ENCODE assay signal across 23 cellular contexts in the genomic region with DNA sequence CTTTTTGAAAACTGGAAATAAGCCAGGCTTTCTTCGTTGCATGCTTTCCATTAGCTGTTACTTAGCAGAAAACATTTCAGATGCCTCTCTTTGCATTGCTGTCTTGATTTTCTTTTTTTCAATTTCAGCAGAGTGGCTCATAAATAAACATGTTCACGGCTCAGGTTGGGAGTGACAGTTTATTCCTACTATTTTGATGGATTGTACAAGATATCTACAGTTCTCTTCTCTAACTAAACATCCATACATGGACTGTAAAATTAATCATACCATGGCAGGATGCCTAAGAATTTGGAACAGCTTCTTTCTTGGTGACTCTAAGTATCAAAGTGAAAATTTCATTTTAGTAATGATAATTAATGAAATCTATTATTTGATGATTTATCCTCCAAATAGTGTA.
A peak's percentile ranks its signal among the peaks of the same experiment; 100 is the strongest.
DNase-seq lines count a peak whose midpoint lies in the region; ATAC-seq, FAIRE-seq and TF ChIP-seq lines count a peak whose summit lies in the region.
"Had no signal": no experiment of that assay in that cellular context is flagged by ENCODE, and none has a peak within 500 bp of the region (broad histone marks: within the 10 kb centered on the region; RNA-seq: fewer than 3 reads in every experiment).

No MANE protein-coding gene starts in this region.

- H3K9me2 ChIP-seq in neural cell (ENCODE audit: insufficient read depth, low read length): no peaks in the 10 kb centered on the region

- no peaks in the 10 kb centered on the region for H3K9me3 Mint-ChIP-seq in Caco-2 (ENCODE audit: unreplicated experiment)
- H3K9me3 Mint-ChIP-seq: CD4-positive, alpha-beta T cell had no signal

- H3K4me2 ChIP-seq in neural cell (ENCODE audit: low read length): peak overlapping the region; percentile 18

- no peak overlapping the region for H3K27ac Mint-ChIP-seq in Caco-2 (ENCODE audit: unreplicated experiment)
- H3K27ac Mint-ChIP-seq: CD14-positive monocyte; CD4-positive, alpha-beta T cell; CD8-positive, alpha-beta memory T cell; HFFc6 had no signal

- no peaks in the 10 kb centered on the region for H3K4me1 ChIP-seq in Caco-2
- H3K4me1 ChIP-seq: BE2C, HAP-1 had no signal

- intact Hi-C loops in Caco-2 (cut with micrococcal nuclease; ENCODE audit: unreplicated experiment): no loop called here

- no peak for TF ChIP-seq RAD21 in neural cell (conservative IDR thresholded peaks at IDR 0.05)

- H3K9ac ChIP-seq in neural cell (ENCODE audit: low read length): no peak overlapping the region
- H3K9ac ChIP-seq: BLaER1 treated with 17β-estradiol and CSF1 and Interleukin-3, amounts not matched to agents 10 nM and 100 nM had no signal

- BruUV-seq in Caco-2 (replicated peaks; lab: Mats Ljungman, UMichigan): no TSS peak

- TF ChIP-seq CTCF in neural cell (IDR thresholded peaks at IDR 0.05; ENCODE audit: poor library complexity, severe bottlenecking) (no peak), Caco-2 (IDR thresholded peaks at IDR 0.05; ENCODE audit: insufficient read depth in 1 of 2, low read depth in 1 of 2, low read length in 1 of 2, severe bottlenecking in 1 of 2, unreplicated experiment in 1 of 2) (no peak)

- H3K36me3 Mint-ChIP-seq in Caco-2 (ENCODE audit: insufficient read depth, unreplicated experiment): no peaks in the 10 kb centered on the region
- H3K36me3 Mint-ChIP-seq: CD14-positive monocyte; CD8-positive, alpha-beta memory T cell had no signal

- no peaks in the 10 kb centered on the region for H3K9me3 ChIP-seq in neural cell (ENCODE audit: low read length)
- H3K9me3 ChIP-seq in Caco-2: no peaks in the 10 kb centered on the region
- H3K9me3 ChIP-seq: BE2C; BLaER1 treated with 17β-estradiol and CSF1 and Interleukin-3, amounts not matched to agents 10 nM and 100 nM; HAP-1 had no signal

- peak; percentile 83 for TF ChIP-seq EP300 in neural cell (conservative IDR thresholded peaks at IDR 0.05; ENCODE audit: poor library complexity, severe bottlenecking)

- CTCF ChIA-PET in Caco-2 (lab: Charles Lee): no interaction called here

- no peaks in the 10 kb centered on the region for H3F3A ChIP-seq in neural cell (ENCODE audit: insufficient read depth, low read length, poor library complexity, severe bottlenecking)

- FAIRE-seq in RCC 7860 (lab: Jason Lieb, UNC): no peak
- FAIRE-seq: A204.1, GM12891, GM18507, H54 had no signal

- no peaks in the 10 kb centered on the region for H4K20me1 ChIP-seq in neural cell (ENCODE audit: insufficient read depth)
- H4K20me1 ChIP-seq: BLaER1 treated with 17β-estradiol and CSF1 and Interleukin-3, amounts not matched to agents 10 nM and 100 nM had no signal

- no peaks in the 10 kb centered on the region for H3K4me1 Mint-ChIP-seq in Caco-2 (ENCODE audit: low read depth, unreplicated experiment)
- H3K4me1 Mint-ChIP-seq: CD14-positive monocyte; CD8-positive, alpha-beta memory T cell had no signal

- H3K36me3 ChIP-seq in neural cell (ENCODE audit: insufficient read depth, low read length) (no peaks in the 10 kb centered on the region), Caco-2 (ENCODE audit: control insufficient read depth, insufficient read depth, low read length) (no peaks in the 10 kb centered on the region)
- H3K36me3 ChIP-seq: BE2C; BLaER1 treated with 17β-estradiol and CSF1 and Interleukin-3, amounts not matched to agents 10 nM and 100 nM; HAP-1 had no signal

- no peaks in the 10 kb centered on the region for H3K79me2 ChIP-seq in neural cell (replicated peaks; ENCODE audit: insufficient read depth, low read length)

- no peak overlapping the region for H3K4me3 Mint-ChIP-seq in Caco-2 (ENCODE audit: unreplicated experiment)
- H3K4me3 Mint-ChIP-seq: CD14-positive monocyte; CD4-positive, alpha-beta T cell; CD8-positive, alpha-beta memory T cell; HFFc6 had no signal

- ATAC-seq in HG02798 (IDR thresholded peaks at IDR 0.05; ENCODE audit: poor library complexity, unreplicated experiment): no peak

- POLR2A ChIA-PET in Caco-2 (lab: Charles Lee): no interaction called here

- H3K27ac ChIP-seq in neural cell (ENCODE audit: low read length): peak overlapping the region; percentile 46
- H3K27ac ChIP-seq: BLaER1 treated with 17β-estradiol and CSF1 and Interleukin-3, amounts not matched to agents 10 nM and 100 nM had no signal

- H3K27me3 ChIP-seq in neural cell (ENCODE audit: insufficient read depth, low read depth, low read length) (no peaks in the 10 kb centered on the region), Caco-2 (replicated peaks; ENCODE audit: control insufficient read depth, insufficient read depth, low read length) (no peaks in the 10 kb centered on the region)
- H3K27me3 ChIP-seq: BE2C; BLaER1 treated with 17β-estradiol and CSF1 and Interleukin-3, amounts not matched to agents 10 nM and 100 nM had no signal

- no peaks in the 10 kb centered on the region for H3K27me3 Mint-ChIP-seq in Caco-2 (ENCODE audit: insufficient read depth, unreplicated experiment)
- H3K27me3 Mint-ChIP-seq: CD4-positive, alpha-beta T cell; CD8-positive, alpha-beta memory T cell had no signal

- peak; percentile 22 for DNase-seq in LHCN-M2 (ENCODE audit: low read depth)
- peak; percentile 25 for DNase-seq in NCI-H69 (lab: John Stamatoyannopoulos, UW)
- DNase-seq in RPMI8226: peak; percentile 7
- DNase-seq in cerebellum (ENCODE audit: low spot score): no peak
- DNase-seq in RCC 7860 (ENCODE audit: low spot score): no peak
- no peak for DNase-seq in Caco-2
- DNase-seq: AML-193; BE2C; Calu3; CD4-positive, alpha-beta T cell; CD8-positive, alpha-beta memory T cell; GF-D8; GOT3; HFFc6 had no signal

- H2AFZ ChIP-seq in neural cell (ENCODE audit: low read depth, low read length): no peak overlapping the region

- no peak overlapping the region for H3K4me3 ChIP-seq in neural cell (ENCODE audit: low read length)
- no peak overlapping the region for H3K4me3 ChIP-seq in Caco-2 (ENCODE audit: low read depth, low read length)
- H3K4me3 ChIP-seq: BLaER1 treated with 17β-estradiol and CSF1 and Interleukin-3, amounts not matched to agents 10 nM and 100 nM; HAP-1 had no signal

TF ChIP-seq in neural cell, 6 proteins besides CTCF, POLR2A, EP300 and RAD21:
- no peak for TF ChIP-seq TAF1 (IDR thresholded peaks at IDR 0.05; ENCODE audit: low read depth)
- no peak for TF ChIP-seq MXI1 (conservative IDR thresholded peaks at IDR 0.05; ENCODE audit: poor library complexity, severe bottlenecking)
- TF ChIP-seq, protein P1, sequence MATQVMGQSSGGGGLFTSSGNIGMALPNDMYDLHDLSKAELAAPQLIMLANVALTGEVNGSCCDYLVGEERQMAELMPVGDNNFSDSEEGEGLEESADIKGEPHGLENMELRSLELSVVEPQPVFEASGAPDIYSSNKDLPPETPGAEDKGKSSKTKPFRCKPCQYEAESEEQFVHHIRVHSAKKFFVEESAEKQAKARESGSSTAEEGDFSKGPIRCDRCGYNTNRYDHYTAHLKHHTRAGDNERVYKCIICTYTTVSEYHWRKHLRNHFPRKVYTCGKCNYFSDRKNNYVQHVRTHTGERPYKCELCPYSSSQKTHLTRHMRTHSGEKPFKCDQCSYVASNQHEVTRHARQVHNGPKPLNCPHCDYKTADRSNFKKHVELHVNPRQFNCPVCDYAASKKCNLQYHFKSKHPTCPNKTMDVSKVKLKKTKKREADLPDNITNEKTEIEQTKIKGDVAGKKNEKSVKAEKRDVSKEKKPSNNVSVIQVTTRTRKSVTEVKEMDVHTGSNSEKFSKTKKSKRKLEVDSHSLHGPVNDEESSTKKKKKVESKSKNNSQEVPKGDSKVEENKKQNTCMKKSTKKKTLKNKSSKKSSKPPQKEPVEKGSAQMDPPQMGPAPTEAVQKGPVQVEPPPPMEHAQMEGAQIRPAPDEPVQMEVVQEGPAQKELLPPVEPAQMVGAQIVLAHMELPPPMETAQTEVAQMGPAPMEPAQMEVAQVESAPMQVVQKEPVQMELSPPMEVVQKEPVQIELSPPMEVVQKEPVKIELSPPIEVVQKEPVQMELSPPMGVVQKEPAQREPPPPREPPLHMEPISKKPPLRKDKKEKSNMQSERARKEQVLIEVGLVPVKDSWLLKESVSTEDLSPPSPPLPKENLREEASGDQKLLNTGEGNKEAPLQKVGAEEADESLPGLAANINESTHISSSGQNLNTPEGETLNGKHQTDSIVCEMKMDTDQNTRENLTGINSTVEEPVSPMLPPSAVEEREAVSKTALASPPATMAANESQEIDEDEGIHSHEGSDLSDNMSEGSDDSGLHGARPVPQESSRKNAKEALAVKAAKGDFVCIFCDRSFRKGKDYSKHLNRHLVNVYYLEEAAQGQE (IDR thresholded peaks at IDR 0.05; ENCODE audit: borderline replicate concordance): no peak
- peak; percentile 41 for TF ChIP-seq POLR2AphosphoS5 (IDR thresholded peaks at IDR 0.05)
- no peak for TF ChIP-seq EZH2 (IDR thresholded peaks at IDR 0.05; ENCODE audit: borderline replicate concordance, insufficient read depth, low read length, poor library complexity, severe bottlenecking)
- no peak for TF ChIP-seq SMC3 (conservative IDR thresholded peaks at IDR 0.05; ENCODE audit: poor library complexity)

Comparison
In these comparisons a context has a peak if more than half of its experiments do, and no peak if none do; other contexts are left out.
1. DNase-seq: peak in LHCN-M2 (single experiment), NCI-H69 (single experiment) and RPMI8226 (single experiment); none in cerebellum (single experiment), RCC 7860 (single experiment) and Caco-2 (0 of 2).